Comparison of ENCODE assay signal across 8 cellular contexts in the genomic region with DNA sequence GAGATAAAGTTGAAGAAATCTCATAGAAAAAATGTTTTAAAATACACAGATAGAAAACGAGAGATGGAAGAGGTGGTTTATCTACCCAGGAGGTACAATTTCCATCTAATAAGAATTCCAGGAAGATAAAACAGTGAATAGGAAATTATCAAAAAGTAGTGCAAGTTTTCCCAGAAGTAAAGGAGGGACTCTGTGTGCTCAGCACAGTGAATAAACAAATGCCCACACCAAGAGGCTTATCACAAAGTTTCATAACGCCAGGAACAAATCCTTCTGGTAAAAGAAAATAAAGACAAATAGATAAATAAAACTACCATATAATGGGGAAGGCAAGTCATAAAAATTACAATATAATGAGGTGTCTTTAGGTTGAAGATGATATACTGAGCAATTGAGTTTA.
"Had no signal": no experiment of that assay in that cellular context is flagged by ENCODE, and none has a peak within 500 bp of the region (broad histone marks: within the 10 kb centered on the region; RNA-seq: fewer than 3 reads in every experiment).

No MANE protein-coding gene starts in this region.

- H3K4me1 Mint-ChIP-seq: GM23338, H9, IgD-negative memory B cell had no signal

- H3K4me3 Mint-ChIP-seq: GM23338, H9, IgD-negative memory B cell had no signal

- ATAC-seq: GM23338, HepG2 had no signal

- DNase-seq: H9, HCEC 1CT had no signal

- H3K4me3 ChIP-seq: GM23338 had no signal

- H2AFZ ChIP-seq: GM23338 had no signal

- H3K27ac ChIP-seq: HL-60 had no signal

- H3K27ac Mint-ChIP-seq: GM23338, H9, IgD-negative memory B cell had no signal

- H3K4me2 ChIP-seq: GM23338 had no signal

- FAIRE-seq: H1, H54, HepG2 had no signal

- H3K36me3 Mint-ChIP-seq: IgD-negative memory B cell had no signal
